Comparison of ENCODE assay signal across 1 cellular context in genomic region chr17:46043606-46044005, GRCh38.
TF ChIP-seq lines count a peak whose summit lies in the region.

No MANE protein-coding gene starts in this region.

TF ChIP-seq in HepG2, 621 proteins besides CTCF, POLR2A, EP300 and RAD21 (continued from another document):
- TF ChIP-seq ARID4A (CRISPR knock-in tag; IDR thresholded peaks at IDR 0.05; ENCODE audit: borderline replicate concordance), result 0 out of 2 replicates have a peak, but pooled peaks have one; percentile 3
- no peak for TF ChIP-seq YEATS2 (CRISPR knock-in tag; IDR thresholded peaks at IDR 0.05; ENCODE audit: borderline replicate concordance)
- no peak for TF ChIP-seq ZNF510 (CRISPR knock-in tag; IDR thresholded peaks at IDR 0.05; ENCODE audit: low read depth)
- no peak for TF ChIP-seq PBX2 (CRISPR knock-in tag; IDR thresholded peaks at IDR 0.05)
TF ChIP-seq in HepG2: peak in this region for 2.
